Comparison of ENCODE assay signal across 8 cellular contexts in genomic region chr13:38349386-38350113, GRCh38. TPM values are rescaled to one million over a fixed set of nuclear protein-coding genes. Genes with fewer than 3 reads are reported as not detected.
DNase-seq lines count a peak whose midpoint lies in the region; ATAC-seq and TF ChIP-seq lines count a peak whose summit lies in the region.

Gene UFM1 (plus strand): TSS chr13:38349851. CDS start chr13:38349920, 69 bp downstream.

- H3K36me3 ChIP-seq in upper lobe of right lung, result peaks cover 9% of the 10 kb centered on the region

- intact Hi-C loops in left cardiac atrium (cut with DNase I), result loop anchor here in 1 of 2 donors (10.0 kb wide), 1 partner anchor 1285 kb away; no protein-coding TSS in a partner anchor
- intact Hi-C loops in posterior vena cava (cut with DNase I), result no loop called here
- intact Hi-C loops in upper lobe of right lung (cut with DNase I), result no loop called here

- peak; percentile 75 for TF ChIP-seq POLR2A in GM15510 (IDR thresholded peaks at IDR 0.05; ENCODE audit: borderline replicate concordance, extremely low read depth, insufficient read length)

- peak within 1 kb of the TSS; percentile 98 for H3K4me3 Mint-ChIP-seq in T-helper 17 cell

- H3K4me3 ChIP-seq in upper lobe of right lung, result peak within 1 kb of the TSS; percentile 72

- DNase-seq in NCI-H1694 treated with DMSO at 0.1 percent for 48 hours (lab: John Stamatoyannopoulos, UW) (peak; percentile 91), T-helper 17 cell (peak; percentile 75 to 80 (median 78)), amygdala (lab: John Stamatoyannopoulos, UW) (peak; percentile 25 to 91 (median 77)), left cardiac atrium (peak; percentile 94), posterior vena cava (ENCODE audit: low spot score) (peak; percentile 98), upper lobe of right lung (peak; percentile 95)

- ATAC-seq in HG02885 (IDR thresholded peaks at IDR 0.05; ENCODE audit: poor library complexity, unreplicated experiment), result peak; percentile 95
- ATAC-seq in T-helper 17 cell, result peak; percentile 95
- peak; percentile 99 to 100 for ATAC-seq in left cardiac atrium
- peak; percentile 98 for ATAC-seq in upper lobe of right lung

- no peak for TF ChIP-seq CTCF in upper lobe of right lung (IDR thresholded peaks at IDR 0.05)

- peak within 1 kb of the TSS; percentile 99 for H3K27ac Mint-ChIP-seq in T-helper 17 cell

- H3K27ac ChIP-seq in upper lobe of right lung, result peak within 1 kb of the TSS; percentile 90

- peaks cover 6% of the 10 kb centered on the region for H3K36me3 Mint-ChIP-seq in T-helper 17 cell (ENCODE audit: low read depth)

- H3K4me1 Mint-ChIP-seq in T-helper 17 cell, result peaks cover 25% of the 10 kb centered on the region

- peaks cover 12% of the 10 kb centered on the region for H3K4me1 ChIP-seq in upper lobe of right lung

- H3K9me3 ChIP-seq in T-helper 17 cell (ENCODE audit: control insufficient read depth, low read length, poor library complexity, severe bottlenecking) (no peaks in the 10 kb centered on the region), upper lobe of right lung (no peaks in the 10 kb centered on the region)

- H3K27me3 Mint-ChIP-seq in T-helper 17 cell, result no peaks in the 10 kb centered on the region

- no peaks in the 10 kb centered on the region for H3K27me3 ChIP-seq in upper lobe of right lung

RNA-seq across cellular contexts. Expression of gene UFM1, which starts in this region (rescaled TPM):
- total RNA-seq in T-helper 17 cell (10 to 100 TPM; 76.5 to 81.0 TPM), left cardiac atrium (10 to 100 TPM; 27.2 to 40.3 TPM), posterior vena cava (10 to 100 TPM; 67.7 to 95.0 TPM), upper lobe of right lung (60.5 TPM)

Comparison
In these comparisons a context has a peak if more than half of its experiments do, and no peak if none do; other contexts are left out.
1. Peak in every context shown above with its lines: DNase-seq, ATAC-seq, H3K4me3 ChIP-seq and H3K27ac ChIP-seq.